15 cellular contexts compared by ENCODE assay signal in the genomic region with DNA sequence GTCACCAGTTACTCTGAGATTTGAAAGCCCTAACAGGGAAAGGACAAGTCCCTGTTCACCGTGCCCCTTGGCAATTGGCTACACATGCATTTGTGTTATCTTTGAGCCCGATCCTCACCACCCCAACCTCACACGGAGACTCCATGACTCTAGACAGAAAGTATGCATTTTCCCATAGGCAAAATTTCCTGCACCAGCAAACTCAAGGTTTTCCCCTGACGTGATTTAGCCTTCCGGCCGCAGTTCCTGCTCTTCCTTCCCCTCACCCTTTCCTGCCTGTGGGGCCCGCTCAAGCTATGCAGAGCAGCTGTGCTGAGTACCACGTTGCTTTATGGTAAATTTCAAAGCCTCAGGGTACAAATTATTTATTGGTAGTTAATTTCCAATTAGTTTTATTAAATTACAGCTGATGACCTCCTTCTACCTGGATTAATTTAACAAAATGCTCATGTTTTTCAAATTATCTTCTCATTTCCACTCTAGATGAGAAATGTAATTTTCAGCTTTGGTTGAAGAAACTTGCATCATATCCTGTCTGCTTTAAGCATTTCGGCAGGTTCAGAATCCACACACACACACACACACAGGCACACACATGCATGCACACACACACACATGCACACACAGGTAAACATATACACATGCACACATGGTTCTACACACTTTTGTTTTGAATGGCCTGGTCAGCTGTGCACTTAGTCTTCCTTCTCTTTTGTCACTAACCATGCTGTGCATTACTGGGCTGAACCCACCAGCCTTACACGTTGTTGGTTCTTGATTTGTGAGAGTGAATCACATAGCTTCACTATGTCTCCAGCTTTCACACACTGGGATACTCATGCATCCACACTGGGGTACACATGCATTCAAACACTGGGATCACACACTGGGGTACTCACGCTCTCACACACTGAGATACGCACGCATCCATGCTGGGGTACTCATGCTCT.
A peak's percentile ranks its signal among the peaks of the same experiment; 100 is the strongest.
DNase-seq lines count a peak whose midpoint lies in the region; ATAC-seq and TF ChIP-seq lines count a peak whose summit lies in the region.
"Had no signal": no experiment of that assay in that cellular context is flagged by ENCODE, and none has a peak within 500 bp of the region (broad histone marks: within the 10 kb centered on the region; RNA-seq: fewer than 3 reads in every experiment).

No MANE protein-coding gene starts in this region.

- H3K9ac ChIP-seq in neural progenitor cell: no peak overlapping the region

- no peak overlapping the region for H3K4me3 ChIP-seq in neural progenitor cell
- H3K4me3 ChIP-seq: ovary, thoracic aorta had no signal

- no peak overlapping the region for H3K27ac ChIP-seq in neural progenitor cell
- H3K27ac ChIP-seq: 22Rv1, ovary, thoracic aorta had no signal

- H3K36me3 ChIP-seq in neural progenitor cell: no peaks in the 10 kb centered on the region
- H3K36me3 ChIP-seq: ovary, thoracic aorta had no signal

- no peaks in the 10 kb centered on the region for H3K27me3 Mint-ChIP-seq in activated CD4-positive, alpha-beta T cell treated with anti-CD3 and anti-CD28 coated beads for 36 hours
- H3K27me3 Mint-ChIP-seq in neural progenitor cell (ENCODE audit: insufficient read depth, low read depth): peaks cover 14% of the 10 kb centered on the region

- H2AFZ ChIP-seq in neural progenitor cell (replicated peaks): no peak overlapping the region

- TF ChIP-seq CTCF in neural progenitor cell (IDR thresholded peaks at IDR 0.05): no peak

- no peaks in the 10 kb centered on the region for H4K20me1 ChIP-seq in neural progenitor cell (ENCODE audit: low read depth)

- intact Hi-C loops in activated CD4-positive, alpha-beta T cell treated with anti-CD3 and anti-CD28 coated beads for 36 hours (cut with DNase I, micrococcal nuclease): no loop called here

- H3K36me3 Mint-ChIP-seq in activated CD4-positive, alpha-beta T cell treated with anti-CD3 and anti-CD28 coated beads for 36 hours (ENCODE audit: low read depth): no peaks in the 10 kb centered on the region
- H3K36me3 Mint-ChIP-seq in neural progenitor cell: peaks cover 13% of the 10 kb centered on the region

- H3K4me3 Mint-ChIP-seq in activated CD4-positive, alpha-beta T cell treated with anti-CD3 and anti-CD28 coated beads for 36 hours: no peak overlapping the region
- H3K4me3 Mint-ChIP-seq in neural progenitor cell: no peak overlapping the region

- H3K4me2 ChIP-seq in neural progenitor cell: no peak overlapping the region

- H3K27me3 ChIP-seq in neural progenitor cell: no peaks in the 10 kb centered on the region
- H3K27me3 ChIP-seq: ovary had no signal

- POLR2A ChIA-PET in activated CD4-positive, alpha-beta T cell treated with anti-CD3 and anti-CD28 coated beads for 36 hours (lab: Charles Lee): no interaction called here

- H3F3A ChIP-seq in neural progenitor cell (ENCODE audit: low read depth): peaks cover 4% of the 10 kb centered on the region

- CTCF ChIA-PET in activated CD4-positive, alpha-beta T cell treated with anti-CD3 and anti-CD28 coated beads for 36 hours (lab: Charles Lee): no interaction called here

- H3K79me2 ChIP-seq in neural progenitor cell (ENCODE audit: low read depth): no peaks in the 10 kb centered on the region

- peak; percentile 59 for ATAC-seq in activated CD4-positive, alpha-beta T cell treated with anti-CD3 and anti-CD28 coated beads for 36 hours
- ATAC-seq: PC-3 had no signal

- peaks cover 41% of the 10 kb centered on the region for H3K4me1 Mint-ChIP-seq in activated CD4-positive, alpha-beta T cell treated with anti-CD3 and anti-CD28 coated beads for 36 hours
- H3K4me1 Mint-ChIP-seq in neural progenitor cell: peaks cover 33% of the 10 kb centered on the region

- H3K4me1 ChIP-seq in neural progenitor cell: peaks cover 12% of the 10 kb centered on the region

- H3K9me3 ChIP-seq in neural progenitor cell (ENCODE audit: low read depth): no peaks in the 10 kb centered on the region
- H3K9me3 ChIP-seq: ovary, thoracic aorta had no signal

- no peaks in the 10 kb centered on the region for H3K9me3 Mint-ChIP-seq in activated CD4-positive, alpha-beta T cell treated with anti-CD3 and anti-CD28 coated beads for 36 hours (ENCODE audit: low read depth)
- peaks cover 34% of the 10 kb centered on the region for H3K9me3 Mint-ChIP-seq in neural progenitor cell

- DNase-seq in activated CD4-positive, alpha-beta T cell treated with anti-CD3 and anti-CD28 coated beads for 36 hours: peak; percentile 41
- DNase-seq in activated CD4-positive, alpha-beta T cell treated with anti-CD3 and anti-CD28 coated beads for 48 hours: no peak
- peak; percentile 100 for DNase-seq in RPMI7951 (ENCODE audit: low read depth)
- DNase-seq in dermis blood vessel endothelial cell: peak; percentile 88
- no peak for DNase-seq in neural progenitor cell (ENCODE audit: low spot score)
- no peak for DNase-seq in NCI-H2107 (lab: John Stamatoyannopoulos, UW)
- DNase-seq in NCI-H345 treated with DMSO at 0.1 percent for 48 hours (lab: John Stamatoyannopoulos, UW; ENCODE audit: unreplicated experiment): no peak
- no peak for DNase-seq in germinal center (ENCODE audit: low spot score)
- DNase-seq: DMS153, erythroblast, NCI-H2081 treated with DMSO at 0.1 percent for 48 hours, ovary, PC-3 had no signal

- H3K27ac Mint-ChIP-seq in activated CD4-positive, alpha-beta T cell treated with anti-CD3 and anti-CD28 coated beads for 36 hours: peak overlapping the region; percentile 84
- peak overlapping the region; percentile 52 for H3K27ac Mint-ChIP-seq in neural progenitor cell

Comparison
In these comparisons a context has a peak if more than half of its experiments do, and no peak if none do; other contexts are left out.
1. DNase-seq: peak in activated CD4-positive, alpha-beta T cell treated with anti-CD3 and anti-CD28 coated beads for 36 hours (single experiment), RPMI7951 (single experiment) and dermis blood vessel endothelial cell (single experiment); none in activated CD4-positive, alpha-beta T cell treated with anti-CD3 and anti-CD28 coated beads for 48 hours (single experiment), neural progenitor cell (single experiment), NCI-H2107 (single experiment), NCI-H345 treated with DMSO at 0.1 percent for 48 hours (single experiment) and germinal center (single experiment).